In the genomic region with DNA sequence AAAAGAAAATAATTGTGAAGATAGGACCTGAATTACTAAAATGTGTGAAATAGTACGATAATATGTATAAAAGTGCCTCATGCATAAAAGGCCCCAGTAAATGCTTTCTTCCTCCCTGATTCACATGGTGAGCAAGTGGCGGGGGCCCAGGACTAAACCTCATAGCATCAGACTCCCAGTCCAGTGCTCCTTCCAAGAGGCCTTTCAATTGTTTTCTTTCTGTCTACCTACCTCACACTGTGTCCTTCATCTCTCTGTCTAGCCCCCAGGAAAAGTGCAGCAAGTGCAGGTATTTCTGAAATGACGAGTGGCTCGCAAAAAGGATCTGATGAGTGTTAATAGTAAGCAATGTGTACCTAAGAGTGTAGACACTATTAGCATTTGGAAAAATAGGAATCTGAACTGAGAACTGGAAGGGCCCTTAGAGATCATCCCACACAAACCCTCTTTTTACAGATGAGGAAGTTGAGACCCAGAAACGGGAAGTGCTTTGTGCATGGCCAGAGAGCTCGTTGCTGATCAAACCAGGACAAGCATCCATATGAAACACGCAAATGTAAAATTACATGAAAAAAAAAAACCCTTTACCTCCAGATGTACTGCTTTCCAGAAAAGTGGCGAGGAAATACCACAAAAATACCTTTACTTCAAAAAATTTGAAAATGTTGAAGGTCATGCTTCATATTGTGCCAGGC, we compare ENCODE assay signal across 11 cellular contexts.
A peak's percentile ranks its signal among the peaks of the same experiment; 100 is the strongest.
DNase-seq lines count a peak whose midpoint lies in the region; ATAC-seq lines count a peak whose summit lies in the region.
"Had no signal": no experiment of that assay in that cellular context is flagged by ENCODE, and none has a peak within 500 bp of the region (broad histone marks: within the 10 kb centered on the region; RNA-seq: fewer than 3 reads in every experiment).

No MANE protein-coding gene starts in this region.

- peaks cover 27% of the 10 kb centered on the region for H3K4me1 Mint-ChIP-seq in activated CD8-positive, alpha-beta memory T cell treated with anti-CD3 and anti-CD28 coated beads, Interleukin-2, amount 10 ng/mL, durations not matched to agents 7 days and 5 days
- peaks cover 6% of the 10 kb centered on the region for H3K4me1 Mint-ChIP-seq in activated T-helper 17 cell treated with anti-CD3 and anti-CD28 coated beads, Interleukin-2, amount 50 U/mL, for 72 hours
- peaks cover 40% of the 10 kb centered on the region for H3K4me1 Mint-ChIP-seq in stimulated activated memory B cell treated with anti-CD40 and anti-IgM and Interleukin-4, amounts not matched to agents 10 μg/mL and 1 μg/mL and 100 μg/mL, for 72 hours

- peak overlapping the region; percentile 66 for H3K4me3 Mint-ChIP-seq in activated CD8-positive, alpha-beta memory T cell treated with anti-CD3 and anti-CD28 coated beads, Interleukin-2, amount 10 ng/mL, durations not matched to agents 7 days and 5 days
- H3K4me3 Mint-ChIP-seq in activated T-helper 17 cell treated with anti-CD3 and anti-CD28 coated beads, Interleukin-2, amount 50 U/mL, for 72 hours = peak overlapping the region; percentile 54
- peak overlapping the region; percentile 32 for H3K4me3 Mint-ChIP-seq in stimulated activated memory B cell treated with anti-CD40 and anti-IgM and Interleukin-4, amounts not matched to agents 10 μg/mL and 1 μg/mL and 100 μg/mL, for 72 hours

- peak overlapping the region; percentile 82 for H3K27ac Mint-ChIP-seq in activated CD8-positive, alpha-beta memory T cell treated with anti-CD3 and anti-CD28 coated beads, Interleukin-2, amount 10 ng/mL, durations not matched to agents 7 days and 5 days
- H3K27ac Mint-ChIP-seq in activated T-helper 17 cell treated with anti-CD3 and anti-CD28 coated beads, Interleukin-2, amount 50 U/mL, for 72 hours = no peak overlapping the region
- peak overlapping the region; percentile 64 for H3K27ac Mint-ChIP-seq in stimulated activated memory B cell treated with anti-CD40 and anti-IgM and Interleukin-4, amounts not matched to agents 10 μg/mL and 1 μg/mL and 100 μg/mL, for 72 hours

- peaks cover 6% of the 10 kb centered on the region for H3K36me3 Mint-ChIP-seq in activated CD8-positive, alpha-beta memory T cell treated with anti-CD3 and anti-CD28 coated beads, Interleukin-2, amount 10 ng/mL, durations not matched to agents 7 days and 5 days
- H3K36me3 Mint-ChIP-seq in activated T-helper 17 cell treated with anti-CD3 and anti-CD28 coated beads, Interleukin-2, amount 50 U/mL, for 72 hours (ENCODE audit: low read depth) = no peaks in the 10 kb centered on the region
- peaks cover 6% of the 10 kb centered on the region for H3K36me3 Mint-ChIP-seq in stimulated activated memory B cell treated with anti-CD40 and anti-IgM and Interleukin-4, amounts not matched to agents 10 μg/mL and 1 μg/mL and 100 μg/mL, for 72 hours

- H3K9me3 Mint-ChIP-seq in activated CD8-positive, alpha-beta memory T cell treated with anti-CD3 and anti-CD28 coated beads, Interleukin-2, amount 10 ng/mL, durations not matched to agents 7 days and 5 days (ENCODE audit: low read depth) = no peaks in the 10 kb centered on the region
- H3K9me3 Mint-ChIP-seq in activated T-helper 17 cell treated with anti-CD3 and anti-CD28 coated beads, Interleukin-2, amount 50 U/mL, for 72 hours = no peaks in the 10 kb centered on the region
- H3K9me3 Mint-ChIP-seq in stimulated activated memory B cell treated with anti-CD40 and anti-IgM and Interleukin-4, amounts not matched to agents 10 μg/mL and 1 μg/mL and 100 μg/mL, for 72 hours = peaks cover 4% of the 10 kb centered on the region

- H3K27me3 Mint-ChIP-seq in activated CD8-positive, alpha-beta memory T cell treated with anti-CD3 and anti-CD28 coated beads, Interleukin-2, amount 10 ng/mL, durations not matched to agents 7 days and 5 days = no peaks in the 10 kb centered on the region
- H3K27me3 Mint-ChIP-seq in activated T-helper 17 cell treated with anti-CD3 and anti-CD28 coated beads, Interleukin-2, amount 50 U/mL, for 72 hours = no peaks in the 10 kb centered on the region
- no peaks in the 10 kb centered on the region for H3K27me3 Mint-ChIP-seq in stimulated activated memory B cell treated with anti-CD40 and anti-IgM and Interleukin-4, amounts not matched to agents 10 μg/mL and 1 μg/mL and 100 μg/mL, for 72 hours

- intact Hi-C loops in Right ventricle myocardium superior (cut with DNase I) = loop anchor here (5.0 to 10.0 kb wide), 3 partner anchors 402 to 954 kb away; partner anchors contain the start of genes FGGY and JUN

- CTCF ChIA-PET in activated CD8-positive, alpha-beta memory T cell treated with anti-CD3 and anti-CD28 coated beads, Interleukin-2, amount 10 ng/mL, durations not matched to agents 7 days and 5 days (lab: Charles Lee) = interaction anchor here (1.2 to 4.6 kb wide), 3 partner anchors 397 to 913 kb away, joined by 3 to 39 read pairs (median 11); partner anchors contain the start of gene JUN

- ATAC-seq in activated CD8-positive, alpha-beta memory T cell treated with anti-CD3 and anti-CD28 coated beads, Interleukin-2, amount 10 ng/mL, durations not matched to agents 7 days and 5 days = no peak
- peak; percentile 52 for ATAC-seq in HG03571 (IDR thresholded peaks at IDR 0.05; ENCODE audit: unreplicated experiment)
- ATAC-seq in activated T-helper 17 cell treated with anti-CD3 and anti-CD28 coated beads, Interleukin-2, amount 50 U/mL, for 72 hours (replicated peaks) = no peak
- ATAC-seq in stimulated activated memory B cell treated with anti-CD40 and anti-IgM and Interleukin-4, amounts not matched to agents 10 μg/mL and 1 μg/mL and 100 μg/mL, for 72 hours = peak; percentile 84
- no peak for ATAC-seq in Right ventricle myocardium superior (ENCODE audit: poor library complexity)
- ATAC-seq: esophagus mucosa had no signal

- DNase-seq in activated CD8-positive, alpha-beta memory T cell treated with anti-CD3 and anti-CD28 coated beads, Interleukin-2, amount 10 ng/mL, durations not matched to agents 7 days and 5 days = no peak
- DNase-seq in activated CD8-positive, alpha-beta memory T cell treated with anti-CD3 and anti-CD28 coated beads, Interleukin-2, amount 50 U/mL, for 48 hours = no peak
- DNase-seq in stimulated activated naive CD4-positive, alpha-beta T cell treated with Interleukin-2 at 50 U/mL for 16 hours (lab: John Stamatoyannopoulos, UW) = no peak
- DNase-seq in NCI-H1417 (lab: John Stamatoyannopoulos, UW) (no peak), Right ventricle myocardium superior (no peak)
- DNase-seq: activated naive CD4-positive, alpha-beta T cell; SHP77 treated with DMSO at 0.1 percent for 48 hours had no signal

Comparison
In these comparisons a context has a peak if more than half of its experiments do, and no peak if none do; other contexts are left out.
1. ATAC-seq: peak in HG03571 (single experiment) and stimulated activated memory B cell treated with anti-CD40 and anti-IgM and Interleukin-4, amounts not matched to agents 10 μg/mL and 1 μg/mL and 100 μg/mL, for 72 hours (single experiment); none in activated CD8-positive, alpha-beta memory T cell treated with anti-CD3 and anti-CD28 coated beads, Interleukin-2, amount 10 ng/mL, durations not matched to agents 7 days and 5 days (single experiment), activated T-helper 17 cell treated with anti-CD3 and anti-CD28 coated beads, Interleukin-2, amount 50 U/mL, for 72 hours (single experiment) and Right ventricle myocardium superior (single experiment).
2. Peak in every context shown above with its lines, with median percentiles within 50 percentile points of each other: H3K4me3 Mint-ChIP-seq.